Comparison of ENCODE assay signal across 1 cellular context in the genomic region with DNA sequence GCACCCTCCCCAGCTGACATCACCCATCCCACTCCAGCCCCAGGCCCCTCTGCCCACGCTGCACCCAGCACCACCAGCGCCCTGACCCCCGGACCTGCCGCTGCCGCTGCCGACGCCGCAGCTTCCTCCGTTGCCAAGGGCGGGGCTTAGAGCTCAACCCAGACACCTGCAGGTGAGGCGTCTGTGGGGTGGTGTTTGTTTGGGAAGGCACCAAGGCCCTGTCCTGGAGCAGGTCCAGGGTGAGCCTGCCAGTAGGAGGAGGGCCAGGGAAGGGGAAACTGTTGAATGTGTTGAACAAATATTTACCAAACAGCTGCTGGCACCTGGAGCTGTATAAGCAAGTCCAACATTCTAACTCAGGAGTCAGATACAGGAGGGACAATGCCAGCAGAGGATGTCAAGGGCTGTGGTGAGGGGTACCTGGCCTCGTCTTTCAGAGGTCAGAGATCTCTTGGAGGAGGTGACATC.
TF ChIP-seq lines count a peak whose summit lies in the region.

No MANE protein-coding gene starts in this region.

TF ChIP-seq in HepG2, 621 proteins besides CTCF, POLR2A, EP300 and RAD21 (continued from another document and continues in another):
- no peak for TF ChIP-seq IKZF4 (CRISPR knock-in tag; IDR thresholded peaks at IDR 0.05; ENCODE audit: borderline replicate concordance, low read depth, not compliant biosample characterization)
- TF ChIP-seq, protein P1, sequence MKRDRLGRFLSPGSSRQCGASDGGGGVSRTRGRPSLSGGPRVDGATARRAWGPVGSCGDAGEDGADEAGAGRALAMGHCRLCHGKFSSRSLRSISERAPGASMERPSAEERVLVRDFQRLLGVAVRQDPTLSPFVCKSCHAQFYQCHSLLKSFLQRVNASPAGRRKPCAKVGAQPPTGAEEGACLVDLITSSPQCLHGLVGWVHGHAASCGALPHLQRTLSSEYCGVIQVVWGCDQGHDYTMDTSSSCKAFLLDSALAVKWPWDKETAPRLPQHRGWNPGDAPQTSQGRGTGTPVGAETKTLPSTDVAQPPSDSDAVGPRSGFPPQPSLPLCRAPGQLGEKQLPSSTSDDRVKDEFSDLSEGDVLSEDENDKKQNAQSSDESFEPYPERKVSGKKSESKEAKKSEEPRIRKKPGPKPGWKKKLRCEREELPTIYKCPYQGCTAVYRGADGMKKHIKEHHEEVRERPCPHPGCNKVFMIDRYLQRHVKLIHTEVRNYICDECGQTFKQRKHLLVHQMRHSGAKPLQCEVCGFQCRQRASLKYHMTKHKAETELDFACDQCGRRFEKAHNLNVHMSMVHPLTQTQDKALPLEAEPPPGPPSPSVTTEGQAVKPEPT (CRISPR knock-in tag; IDR thresholded peaks at IDR 0.05; ENCODE audit: low read depth), result no peak
- TF ChIP-seq PCBP2 (optimal IDR thresholded peaks at IDR 0.05; ENCODE audit: low read depth, low read length, poor library complexity, severe bottlenecking), result no peak
- TF ChIP-seq AGO2 (optimal IDR thresholded peaks at IDR 0.05; ENCODE audit: low read depth, low read length), result peak; percentile 17
- TF ChIP-seq ZNF350 (CRISPR knock-in tag; IDR thresholded peaks at IDR 0.05; ENCODE audit: borderline replicate concordance, low read depth), result peak; percentile 62; the same call in 1 of the 2 replicates
- TF ChIP-seq NPAS2 (CRISPR knock-in tag; IDR thresholded peaks at IDR 0.05; ENCODE audit: borderline replicate concordance), result no peak
- TF ChIP-seq, protein P2, sequence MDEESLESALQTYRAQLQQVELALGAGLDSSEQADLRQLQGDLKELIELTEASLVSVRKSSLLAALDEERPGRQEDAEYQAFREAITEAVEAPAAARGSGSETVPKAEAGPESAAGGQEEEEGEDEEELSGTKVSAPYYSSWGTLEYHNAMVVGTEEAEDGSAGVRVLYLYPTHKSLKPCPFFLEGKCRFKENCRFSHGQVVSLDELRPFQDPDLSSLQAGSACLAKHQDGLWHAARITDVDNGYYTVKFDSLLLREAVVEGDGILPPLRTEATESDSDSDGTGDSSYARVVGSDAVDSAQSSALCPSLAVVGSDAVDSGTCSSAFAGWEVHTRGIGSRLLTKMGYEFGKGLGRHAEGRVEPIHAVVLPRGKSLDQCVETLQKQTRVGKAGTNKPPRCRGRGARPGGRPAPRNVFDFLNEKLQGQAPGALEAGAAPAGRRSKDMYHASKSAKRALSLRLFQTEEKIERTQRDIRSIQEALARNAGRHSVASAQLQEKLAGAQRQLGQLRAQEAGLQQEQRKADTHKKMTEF (CRISPR knock-in tag; IDR thresholded peaks at IDR 0.05), result peak; percentile 65
- TF ChIP-seq ZSCAN20 (CRISPR knock-in tag; IDR thresholded peaks at IDR 0.05; ENCODE audit: borderline replicate concordance), result no peak
- TF ChIP-seq, protein P3, sequence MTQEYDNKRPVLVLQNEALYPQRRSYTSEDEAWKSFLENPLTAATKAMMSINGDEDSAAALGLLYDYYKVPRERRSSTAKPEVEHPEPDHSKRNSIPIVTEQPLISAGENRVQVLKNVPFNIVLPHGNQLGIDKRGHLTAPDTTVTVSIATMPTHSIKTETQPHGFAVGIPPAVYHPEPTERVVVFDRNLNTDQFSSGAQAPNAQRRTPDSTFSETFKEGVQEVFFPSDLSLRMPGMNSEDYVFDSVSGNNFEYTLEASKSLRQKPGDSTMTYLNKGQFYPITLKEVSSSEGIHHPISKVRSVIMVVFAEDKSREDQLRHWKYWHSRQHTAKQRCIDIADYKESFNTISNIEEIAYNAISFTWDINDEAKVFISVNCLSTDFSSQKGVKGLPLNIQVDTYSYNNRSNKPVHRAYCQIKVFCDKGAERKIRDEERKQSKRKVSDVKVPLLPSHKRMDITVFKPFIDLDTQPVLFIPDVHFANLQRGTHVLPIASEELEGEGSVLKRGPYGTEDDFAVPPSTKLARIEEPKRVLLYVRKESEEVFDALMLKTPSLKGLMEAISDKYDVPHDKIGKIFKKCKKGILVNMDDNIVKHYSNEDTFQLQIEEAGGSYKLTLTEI (CRISPR knock-in tag; conservative IDR thresholded peaks at IDR 0.05), result no peak
- TF ChIP-seq ZKSCAN8 (CRISPR knock-in tag; IDR thresholded peaks at IDR 0.05; ENCODE audit: borderline replicate concordance), result no peak
- peak; percentile 51; the same call in 1 of the 2 replicates for TF ChIP-seq HOXA9 (CRISPR knock-in tag; IDR thresholded peaks at IDR 0.05; ENCODE audit: borderline replicate concordance)
- TF ChIP-seq ZNF124 (CRISPR knock-in tag; IDR thresholded peaks at IDR 0.05), result no peak
- TF ChIP-seq, protein P4, sequence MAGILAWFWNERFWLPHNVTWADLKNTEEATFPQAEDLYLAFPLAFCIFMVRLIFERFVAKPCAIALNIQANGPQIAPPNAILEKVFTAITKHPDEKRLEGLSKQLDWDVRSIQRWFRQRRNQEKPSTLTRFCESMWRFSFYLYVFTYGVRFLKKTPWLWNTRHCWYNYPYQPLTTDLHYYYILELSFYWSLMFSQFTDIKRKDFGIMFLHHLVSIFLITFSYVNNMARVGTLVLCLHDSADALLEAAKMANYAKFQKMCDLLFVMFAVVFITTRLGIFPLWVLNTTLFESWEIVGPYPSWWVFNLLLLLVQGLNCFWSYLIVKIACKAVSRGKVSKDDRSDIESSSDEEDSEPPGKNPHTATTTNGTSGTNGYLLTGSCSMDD (CRISPR knock-in tag; IDR thresholded peaks at IDR 0.05), result no peak
- TF ChIP-seq, protein P5, sequence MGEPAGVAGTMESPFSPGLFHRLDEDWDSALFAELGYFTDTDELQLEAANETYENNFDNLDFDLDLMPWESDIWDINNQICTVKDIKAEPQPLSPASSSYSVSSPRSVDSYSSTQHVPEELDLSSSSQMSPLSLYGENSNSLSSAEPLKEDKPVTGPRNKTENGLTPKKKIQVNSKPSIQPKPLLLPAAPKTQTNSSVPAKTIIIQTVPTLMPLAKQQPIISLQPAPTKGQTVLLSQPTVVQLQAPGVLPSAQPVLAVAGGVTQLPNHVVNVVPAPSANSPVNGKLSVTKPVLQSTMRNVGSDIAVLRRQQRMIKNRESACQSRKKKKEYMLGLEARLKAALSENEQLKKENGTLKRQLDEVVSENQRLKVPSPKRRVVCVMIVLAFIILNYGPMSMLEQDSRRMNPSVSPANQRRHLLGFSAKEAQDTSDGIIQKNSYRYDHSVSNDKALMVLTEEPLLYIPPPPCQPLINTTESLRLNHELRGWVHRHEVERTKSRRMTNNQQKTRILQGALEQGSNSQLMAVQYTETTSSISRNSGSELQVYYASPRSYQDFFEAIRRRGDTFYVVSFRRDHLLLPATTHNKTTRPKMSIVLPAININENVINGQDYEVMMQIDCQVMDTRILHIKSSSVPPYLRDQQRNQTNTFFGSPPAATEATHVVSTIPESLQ (CRISPR knock-in tag; conservative IDR thresholded peaks at IDR 0.05), result no peak
- TF ChIP-seq NFATC3 (CRISPR knock-in tag; IDR thresholded peaks at IDR 0.05), result no peak
- TF ChIP-seq, protein P6, sequence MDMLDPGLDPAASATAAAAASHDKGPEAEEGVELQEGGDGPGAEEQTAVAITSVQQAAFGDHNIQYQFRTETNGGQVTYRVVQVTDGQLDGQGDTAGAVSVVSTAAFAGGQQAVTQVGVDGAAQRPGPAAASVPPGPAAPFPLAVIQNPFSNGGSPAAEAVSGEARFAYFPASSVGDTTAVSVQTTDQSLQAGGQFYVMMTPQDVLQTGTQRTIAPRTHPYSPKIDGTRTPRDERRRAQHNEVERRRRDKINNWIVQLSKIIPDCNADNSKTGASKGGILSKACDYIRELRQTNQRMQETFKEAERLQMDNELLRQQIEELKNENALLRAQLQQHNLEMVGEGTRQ (IDR thresholded peaks at IDR 0.05; ENCODE audit: low read depth, low read length), result no peak
- TF ChIP-seq, protein P6 (CRISPR knock-in tag; IDR thresholded peaks at IDR 0.05; ENCODE audit: borderline replicate concordance), result no peak
- peak; percentile 53; the same call in 1 of the 2 replicates for TF ChIP-seq FOXK1 (CRISPR knock-in tag; IDR thresholded peaks at IDR 0.05; ENCODE audit: borderline replicate concordance, low read depth)
- no peak for TF ChIP-seq SMYD3 (CRISPR knock-in tag; IDR thresholded peaks at IDR 0.05)
- peak; percentile 46; the same call in 1 of the 2 replicates for TF ChIP-seq HOXA3 (CRISPR knock-in tag; IDR thresholded peaks at IDR 0.05)
- TF ChIP-seq ZMYM4 (CRISPR knock-in tag; IDR thresholded peaks at IDR 0.05), result no peak
- TF ChIP-seq PHF20 (CRISPR knock-in tag; IDR thresholded peaks at IDR 0.05), result no peak
- TF ChIP-seq, protein P7, sequence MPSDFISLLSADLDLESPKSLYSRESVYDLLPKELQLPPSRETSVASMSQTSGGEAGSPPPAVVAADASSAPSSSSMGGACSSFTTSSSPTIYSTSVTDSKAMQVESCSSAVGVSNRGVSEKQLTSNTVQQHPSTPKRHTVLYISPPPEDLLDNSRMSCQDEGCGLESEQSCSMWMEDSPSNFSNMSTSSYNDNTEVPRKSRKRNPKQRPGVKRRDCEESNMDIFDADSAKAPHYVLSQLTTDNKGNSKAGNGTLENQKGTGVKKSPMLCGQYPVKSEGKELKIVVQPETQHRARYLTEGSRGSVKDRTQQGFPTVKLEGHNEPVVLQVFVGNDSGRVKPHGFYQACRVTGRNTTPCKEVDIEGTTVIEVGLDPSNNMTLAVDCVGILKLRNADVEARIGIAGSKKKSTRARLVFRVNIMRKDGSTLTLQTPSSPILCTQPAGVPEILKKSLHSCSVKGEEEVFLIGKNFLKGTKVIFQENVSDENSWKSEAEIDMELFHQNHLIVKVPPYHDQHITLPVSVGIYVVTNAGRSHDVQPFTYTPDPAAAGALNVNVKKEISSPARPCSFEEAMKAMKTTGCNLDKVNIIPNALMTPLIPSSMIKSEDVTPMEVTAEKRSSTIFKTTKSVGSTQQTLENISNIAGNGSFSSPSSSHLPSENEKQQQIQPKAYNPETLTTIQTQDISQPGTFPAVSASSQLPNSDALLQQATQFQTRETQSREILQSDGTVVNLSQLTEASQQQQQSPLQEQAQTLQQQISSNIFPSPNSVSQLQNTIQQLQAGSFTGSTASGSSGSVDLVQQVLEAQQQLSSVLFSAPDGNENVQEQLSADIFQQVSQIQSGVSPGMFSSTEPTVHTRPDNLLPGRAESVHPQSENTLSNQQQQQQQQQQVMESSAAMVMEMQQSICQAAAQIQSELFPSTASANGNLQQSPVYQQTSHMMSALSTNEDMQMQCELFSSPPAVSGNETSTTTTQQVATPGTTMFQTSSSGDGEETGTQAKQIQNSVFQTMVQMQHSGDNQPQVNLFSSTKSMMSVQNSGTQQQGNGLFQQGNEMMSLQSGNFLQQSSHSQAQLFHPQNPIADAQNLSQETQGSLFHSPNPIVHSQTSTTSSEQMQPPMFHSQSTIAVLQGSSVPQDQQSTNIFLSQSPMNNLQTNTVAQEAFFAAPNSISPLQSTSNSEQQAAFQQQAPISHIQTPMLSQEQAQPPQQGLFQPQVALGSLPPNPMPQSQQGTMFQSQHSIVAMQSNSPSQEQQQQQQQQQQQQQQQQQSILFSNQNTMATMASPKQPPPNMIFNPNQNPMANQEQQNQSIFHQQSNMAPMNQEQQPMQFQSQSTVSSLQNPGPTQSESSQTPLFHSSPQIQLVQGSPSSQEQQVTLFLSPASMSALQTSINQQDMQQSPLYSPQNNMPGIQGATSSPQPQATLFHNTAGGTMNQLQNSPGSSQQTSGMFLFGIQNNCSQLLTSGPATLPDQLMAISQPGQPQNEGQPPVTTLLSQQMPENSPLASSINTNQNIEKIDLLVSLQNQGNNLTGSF (CRISPR knock-in tag; IDR thresholded peaks at IDR 0.05), result no peak
- no peak for TF ChIP-seq ZNF883 (CRISPR knock-in tag; IDR thresholded peaks at IDR 0.05; ENCODE audit: not compliant biosample characterization)
- no peak for TF ChIP-seq POLR2G (IDR thresholded peaks at IDR 0.05; ENCODE audit: low read depth, low read length)
- TF ChIP-seq ZNF121 (CRISPR knock-in tag; IDR thresholded peaks at IDR 0.05), result no peak
- TF ChIP-seq GATAD1 (CRISPR knock-in tag; IDR thresholded peaks at IDR 0.05), result peak; percentile 52
- TF ChIP-seq, protein P8, sequence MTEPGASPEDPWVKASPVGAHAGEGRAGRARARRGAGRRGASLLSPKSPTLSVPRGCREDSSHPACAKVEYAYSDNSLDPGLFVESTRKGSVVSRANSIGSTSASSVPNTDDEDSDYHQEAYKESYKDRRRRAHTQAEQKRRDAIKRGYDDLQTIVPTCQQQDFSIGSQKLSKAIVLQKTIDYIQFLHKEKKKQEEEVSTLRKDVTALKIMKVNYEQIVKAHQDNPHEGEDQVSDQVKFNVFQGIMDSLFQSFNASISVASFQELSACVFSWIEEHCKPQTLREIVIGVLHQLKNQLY (CRISPR knock-in tag; IDR thresholded peaks at IDR 0.05), result peak; percentile 44
- TF ChIP-seq, protein P9, sequence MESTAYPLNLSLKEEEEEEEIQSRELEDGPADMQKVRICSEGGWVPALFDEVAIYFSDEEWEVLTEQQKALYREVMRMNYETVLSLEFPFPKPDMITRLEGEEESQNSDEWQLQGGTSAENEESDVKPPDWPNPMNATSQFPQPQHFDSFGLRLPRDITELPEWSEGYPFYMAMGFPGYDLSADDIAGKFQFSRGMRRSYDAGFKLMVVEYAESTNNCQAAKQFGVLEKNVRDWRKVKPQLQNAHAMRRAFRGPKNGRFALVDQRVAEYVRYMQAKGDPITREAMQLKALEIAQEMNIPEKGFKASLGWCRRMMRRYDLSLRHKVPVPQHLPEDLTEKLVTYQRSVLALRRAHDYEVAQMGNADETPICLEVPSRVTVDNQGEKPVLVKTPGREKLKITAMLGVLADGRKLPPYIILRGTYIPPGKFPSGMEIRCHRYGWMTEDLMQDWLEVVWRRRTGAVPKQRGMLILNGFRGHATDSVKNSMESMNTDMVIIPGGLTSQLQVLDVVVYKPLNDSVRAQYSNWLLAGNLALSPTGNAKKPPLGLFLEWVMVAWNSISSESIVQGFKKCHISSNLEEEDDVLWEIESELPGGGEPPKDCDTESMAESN (CRISPR knock-in tag; conservative IDR thresholded peaks at IDR 0.05), result peak; percentile 38; the same call in 1 of the 2 replicates
- no peak for TF ChIP-seq HNRNPUL1 (IDR thresholded peaks at IDR 0.05; ENCODE audit: low read depth, low read length)
- no peak for TF ChIP-seq HHEX (CRISPR knock-in tag; IDR thresholded peaks at IDR 0.05)
- TF ChIP-seq KMT2B (CRISPR knock-in tag; IDR thresholded peaks at IDR 0.05), result no peak
- TF ChIP-seq RFXAP (CRISPR knock-in tag; IDR thresholded peaks at IDR 0.05; ENCODE audit: borderline replicate concordance), result no peak
- TF ChIP-seq FOXA3 (CRISPR knock-in tag; IDR thresholded peaks at IDR 0.05), result peak; percentile 89
- TF ChIP-seq FOSL2 (CRISPR knock-in tag; IDR thresholded peaks at IDR 0.05), result peak; percentile 27; the same call in 1 of the 2 replicates
- TF ChIP-seq IRX3 (CRISPR knock-in tag; IDR thresholded peaks at IDR 0.05; ENCODE audit: borderline replicate concordance, low read depth), result no peak
- peak; percentile 25; the same call in 1 of the 2 replicates for TF ChIP-seq POLR2AphosphoS5 (IDR thresholded peaks at IDR 0.05; ENCODE audit: low read depth, low read length)
- no peak for TF ChIP-seq ZNF432 (CRISPR knock-in tag; IDR thresholded peaks at IDR 0.05; ENCODE audit: borderline replicate concordance)
- peak; percentile 85 for TF ChIP-seq ELF3 (CRISPR knock-in tag; IDR thresholded peaks at IDR 0.05)
